1 cellular context compared by ENCODE assay signal in genomic region chr12:121562484-121562883, GRCh38.
TF ChIP-seq lines count a peak whose summit lies in the region.

No MANE protein-coding gene starts in this region.

TF ChIP-seq in GM23338, 12 proteins besides CTCF, POLR2A, EP300 and RAD21 (continued from another document):
- TF ChIP-seq, protein P1, sequence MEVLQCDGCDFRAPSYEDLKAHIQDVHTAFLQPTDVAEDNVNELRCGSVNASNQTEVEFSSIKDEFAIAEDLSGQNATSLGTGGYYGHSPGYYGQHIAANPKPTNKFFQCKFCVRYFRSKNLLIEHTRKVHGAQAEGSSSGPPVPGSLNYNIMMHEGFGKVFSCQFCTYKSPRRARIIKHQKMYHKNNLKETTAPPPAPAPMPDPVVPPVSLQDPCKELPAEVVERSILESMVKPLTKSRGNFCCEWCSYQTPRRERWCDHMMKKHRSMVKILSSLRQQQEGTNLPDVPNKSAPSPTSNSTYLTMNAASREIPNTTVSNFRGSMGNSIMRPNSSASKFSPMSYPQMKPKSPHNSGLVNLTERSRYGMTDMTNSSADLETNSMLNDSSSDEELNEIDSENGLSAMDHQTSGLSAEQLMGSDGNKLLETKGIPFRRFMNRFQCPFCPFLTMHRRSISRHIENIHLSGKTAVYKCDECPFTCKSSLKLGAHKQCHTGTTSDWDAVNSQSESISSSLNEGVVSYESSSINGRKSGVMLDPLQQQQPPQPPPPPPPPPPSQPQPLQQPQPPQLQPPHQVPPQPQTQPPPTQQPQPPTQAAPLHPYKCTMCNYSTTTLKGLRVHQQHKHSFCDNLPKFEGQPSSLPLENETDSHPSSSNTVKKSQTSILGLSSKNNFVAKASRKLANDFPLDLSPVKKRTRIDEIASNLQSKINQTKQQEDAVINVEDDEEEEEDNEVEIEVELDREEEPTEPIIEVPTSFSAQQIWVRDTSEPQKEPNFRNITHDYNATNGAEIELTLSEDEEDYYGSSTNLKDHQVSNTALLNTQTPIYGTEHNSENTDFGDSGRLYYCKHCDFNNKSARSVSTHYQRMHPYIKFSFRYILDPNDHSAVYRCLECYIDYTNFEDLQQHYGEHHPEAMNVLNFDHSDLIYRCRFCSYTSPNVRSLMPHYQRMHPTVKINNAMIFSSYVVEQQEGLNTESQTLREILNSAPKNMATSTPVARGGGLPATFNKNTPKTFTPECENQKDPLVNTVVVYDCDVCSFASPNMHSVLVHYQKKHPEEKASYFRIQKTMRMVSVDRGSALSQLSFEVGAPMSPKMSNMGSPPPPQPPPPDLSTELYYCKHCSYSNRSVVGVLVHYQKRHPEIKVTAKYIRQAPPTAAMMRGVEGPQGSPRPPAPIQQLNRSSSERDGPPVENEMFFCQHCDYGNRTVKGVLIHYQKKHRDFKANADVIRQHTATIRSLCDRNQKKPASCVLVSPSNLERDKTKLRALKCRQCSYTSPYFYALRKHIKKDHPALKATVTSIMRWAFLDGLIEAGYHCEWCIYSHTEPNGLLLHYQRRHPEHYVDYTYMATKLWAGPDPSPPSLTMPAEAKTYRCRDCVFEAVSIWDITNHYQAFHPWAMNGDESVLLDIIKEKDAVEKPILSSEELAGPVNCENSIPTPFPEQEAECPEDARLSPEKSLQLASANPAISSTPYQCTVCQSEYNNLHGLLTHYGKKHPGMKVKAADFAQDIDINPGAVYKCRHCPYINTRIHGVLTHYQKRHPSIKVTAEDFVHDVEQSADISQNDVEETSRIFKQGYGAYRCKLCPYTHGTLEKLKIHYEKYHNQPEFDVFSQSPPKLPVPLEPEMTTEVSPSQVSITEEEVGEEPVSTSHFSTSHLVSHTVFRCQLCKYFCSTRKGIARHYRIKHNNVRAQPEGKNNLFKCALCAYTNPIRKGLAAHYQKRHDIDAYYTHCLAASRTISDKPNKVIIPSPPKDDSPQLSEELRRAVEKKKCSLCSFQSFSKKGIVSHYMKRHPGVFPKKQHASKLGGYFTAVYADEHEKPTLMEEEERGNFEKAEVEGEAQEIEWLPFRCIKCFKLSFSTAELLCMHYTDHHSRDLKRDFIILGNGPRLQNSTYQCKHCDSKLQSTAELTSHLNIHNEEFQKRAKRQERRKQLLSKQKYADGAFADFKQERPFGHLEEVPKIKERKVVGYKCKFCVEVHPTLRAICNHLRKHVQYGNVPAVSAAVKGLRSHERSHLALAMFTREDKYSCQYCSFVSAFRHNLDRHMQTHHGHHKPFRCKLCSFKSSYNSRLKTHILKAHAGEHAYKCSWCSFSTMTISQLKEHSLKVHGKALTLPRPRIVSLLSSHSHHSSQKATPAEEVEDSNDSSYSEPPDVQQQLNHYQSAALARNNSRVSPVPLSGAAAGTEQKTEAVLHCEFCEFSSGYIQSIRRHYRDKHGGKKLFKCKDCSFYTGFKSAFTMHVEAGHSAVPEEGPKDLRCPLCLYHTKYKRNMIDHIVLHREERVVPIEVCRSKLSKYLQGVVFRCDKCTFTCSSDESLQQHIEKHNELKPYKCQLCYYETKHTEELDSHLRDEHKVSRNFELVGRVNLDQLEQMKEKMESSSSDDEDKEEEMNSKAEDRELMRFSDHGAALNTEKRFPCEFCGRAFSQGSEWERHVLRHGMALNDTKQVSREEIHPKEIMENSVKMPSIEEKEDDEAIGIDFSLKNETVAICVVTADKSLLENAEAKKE (CRISPR knock-in tag; IDR thresholded peaks at IDR 0.05): no peak
- no peak for TF ChIP-seq ZNF114 (CRISPR knock-in tag; IDR thresholded peaks at IDR 0.05)
TF ChIP-seq in GM23338: peak in this region for 0.
